Comparison of ENCODE assay signal across 11 cellular contexts in the genomic region with DNA sequence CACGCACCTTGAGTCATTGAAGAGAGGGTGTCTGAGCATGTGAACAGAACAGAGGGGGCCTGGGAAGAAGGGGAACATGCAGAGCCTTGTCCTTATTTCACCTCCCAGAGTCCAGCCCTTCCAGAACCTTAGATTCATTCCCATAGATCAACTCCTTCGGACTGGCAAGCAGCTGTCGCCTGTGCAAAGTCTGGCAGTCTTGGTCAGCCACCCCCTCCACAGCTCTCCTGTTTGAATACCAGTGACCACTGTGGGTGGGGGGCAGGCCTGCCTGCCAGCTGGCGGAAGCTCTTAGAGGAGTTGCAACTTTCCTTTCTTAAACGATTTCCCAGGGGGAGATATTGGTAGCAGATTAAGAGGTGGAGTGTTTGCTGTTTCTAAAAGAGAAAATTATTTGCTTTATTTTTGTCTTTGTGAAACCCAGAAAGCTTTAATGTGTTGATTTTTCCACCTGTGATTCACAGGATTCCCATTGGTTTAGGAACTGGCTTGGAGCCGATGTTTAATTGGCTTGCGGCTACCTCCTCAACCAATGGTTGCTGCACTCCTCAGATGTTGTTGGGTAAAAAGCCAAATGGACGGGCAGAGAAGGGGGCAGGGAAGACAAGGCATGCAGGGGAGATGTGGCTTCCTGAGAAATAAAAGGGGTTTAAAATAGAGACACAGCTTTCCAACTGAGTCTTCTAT.
DNase-seq lines count a peak whose midpoint lies in the region; ATAC-seq and TF ChIP-seq lines count a peak whose summit lies in the region.
"Had no signal": no experiment of that assay in that cellular context is flagged by ENCODE, and none has a peak within 500 bp of the region (broad histone marks: within the 10 kb centered on the region; RNA-seq: fewer than 3 reads in every experiment).

No MANE protein-coding gene starts in this region.

- TF ChIP-seq CTCF in WERI-Rb-1 (IDR thresholded peaks at IDR 0.05; ENCODE audit: low read depth, low read length) (no peak), osteocyte (IDR thresholded peaks at IDR 0.05) (no peak)

- H3K27ac ChIP-seq in HUES48 (ENCODE audit: low read depth, low read length) (peak overlapping the region; percentile 4), WERI-Rb-1 (no peak overlapping the region; the same call in 1 of the 2 replicates)
- H3K27ac ChIP-seq: coronary artery, neutrophil had no signal

- peaks cover 15% of the 10 kb centered on the region for H3K4me1 Mint-ChIP-seq in osteocyte (ENCODE audit: unreplicated experiment)

- no peaks in the 10 kb centered on the region for H3K27me3 Mint-ChIP-seq in osteocyte (ENCODE audit: unreplicated experiment)

- H3K27me3 ChIP-seq in HUES48 (ENCODE audit: control insufficient read depth, insufficient read depth, low read length) (no peaks in the 10 kb centered on the region), WERI-Rb-1 (ENCODE audit: insufficient read depth, low read depth, severe bottlenecking) (peaks cover 3% of the 10 kb centered on the region)
- H3K27me3 ChIP-seq: neutrophil had no signal

- no peak overlapping the region; the same call in 1 of the 2 replicates for H3K9ac ChIP-seq in HUES48 (ENCODE audit: low read depth, low read length)

- in situ Hi-C loops in Caki2 (cut with HindIII; ENCODE audit: low pct_unique_long_range_greater_than_20kb, low sequenced_read_pairs): no loop called here

- H3K4me3 ChIP-seq in HUES48 (ENCODE audit: low read depth, low read length): no peak overlapping the region
- no peak overlapping the region for H3K4me3 ChIP-seq in WERI-Rb-1 (ENCODE audit: low read depth, low read length)
- H3K4me3 ChIP-seq: coronary artery had no signal

- H3K9me3 ChIP-seq in HUES48 (ENCODE audit: control insufficient read depth, insufficient read depth, low read length) (no peaks in the 10 kb centered on the region), WERI-Rb-1 (ENCODE audit: severe bottlenecking) (no peaks in the 10 kb centered on the region)
- H3K9me3 ChIP-seq: neutrophil had no signal

- no peak for ATAC-seq in HG02852 (IDR thresholded peaks at IDR 0.05; ENCODE audit: unreplicated experiment)

- no peak overlapping the region for H3K4me3 Mint-ChIP-seq in osteocyte (ENCODE audit: unreplicated experiment)

- H3K36me3 Mint-ChIP-seq in osteocyte (ENCODE audit: unreplicated experiment): no peaks in the 10 kb centered on the region

- no peak overlapping the region for H3K27ac Mint-ChIP-seq in osteocyte (ENCODE audit: unreplicated experiment)

- peaks cover 47% of the 10 kb centered on the region for H3K4me1 ChIP-seq in HUES48 (ENCODE audit: control insufficient read depth, insufficient read depth, low read length)

- H3K9me3 Mint-ChIP-seq in osteocyte (ENCODE audit: unreplicated experiment): no peaks in the 10 kb centered on the region

- DNase-seq in Caki2 (ENCODE audit: low read depth): peak; percentile 38
- peak; percentile 43 for DNase-seq in WERI-Rb-1
- peak; percentile 81 for DNase-seq in left kidney (ENCODE audit: low read depth, low spot score)
- DNase-seq in NCI-H2171 (lab: John Stamatoyannopoulos, UW): no peak
- no peak for DNase-seq in osteocyte (ENCODE audit: extremely low spot score, unreplicated experiment)
- no peak for DNase-seq in SKM-1 treated with dmso at 0.1 percent for 144 hours (lab: John Stamatoyannopoulos, UW; ENCODE audit: unreplicated experiment)
- DNase-seq: T-helper 9 cell had no signal

- H3K36me3 ChIP-seq in HUES48 (ENCODE audit: control insufficient read depth, insufficient read depth, low read length) (no peaks in the 10 kb centered on the region), WERI-Rb-1 (no peaks in the 10 kb centered on the region)
- H3K36me3 ChIP-seq: neutrophil had no signal

Comparison
In these comparisons a context has a peak if more than half of its experiments do, and no peak if none do; other contexts are left out.
1. DNase-seq: peak in Caki2 (single experiment), WERI-Rb-1 (single experiment) and left kidney (single experiment); none in NCI-H2171 (single experiment), osteocyte (single experiment) and SKM-1 treated with dmso at 0.1 percent for 144 hours (single experiment).